In genomic region chr17:32648450-32648849, GRCh38 we compare ENCODE assay signal across 23 cellular contexts.
DNase-seq lines count a peak whose midpoint lies in the region; ATAC-seq, FAIRE-seq and TF ChIP-seq lines count a peak whose summit lies in the region.
"Had no signal": no experiment of that assay in that cellular context is flagged by ENCODE, and none has a peak within 500 bp of the region (broad histone marks: within the 10 kb centered on the region; RNA-seq: fewer than 3 reads in every experiment).

No MANE protein-coding gene starts in this region.

- POLR2A ChIA-PET in K562 (lab: Yijun Ruan, JAX): no interaction called here

- H3K27ac ChIP-seq in K562 (ENCODE audit: extremely low read depth, low read depth, low read length): no peak overlapping the region
- no peak overlapping the region for H3K27ac ChIP-seq in MM.1S (ENCODE audit: low read length)
- H3K27ac ChIP-seq: A549; BLaER1 treated with 17β-estradiol and CSF1 and Interleukin-3, amounts not matched to agents 10 nM and 100 nM had no signal

- intact Hi-C loops in K562 (cut with micrococcal nuclease): no loop called here

- H2AFZ ChIP-seq in K562 (ENCODE audit: low read depth, low read length) (no peak overlapping the region), MM.1S (ENCODE audit: low read length) (no peak overlapping the region)

- TF ChIP-seq POLR2A in K562 (conservative IDR thresholded peaks at IDR 0.05): no peak

- in situ Hi-C loops in K562 (cut with MboI): no loop called here

- H3K27me3 ChIP-seq in K562 (ENCODE audit: control insufficient read depth in 2 of 2, insufficient read depth in 2 of 2, low read length in 2 of 2) (no peaks in the 10 kb centered on the region), MM.1S (replicated peaks; ENCODE audit: insufficient read depth, low read length) (no peaks in the 10 kb centered on the region)
- H3K27me3 ChIP-seq: BE2C; BLaER1 treated with 17β-estradiol and CSF1 and Interleukin-3, amounts not matched to agents 10 nM and 100 nM had no signal

- H3K79me2 ChIP-seq in K562 (ENCODE audit: control insufficient read depth, insufficient read depth, low read length): no peaks in the 10 kb centered on the region
- no peaks in the 10 kb centered on the region for H3K79me2 ChIP-seq in MM.1S (ENCODE audit: low read length)

- CTCF ChIA-PET in K562 (lab: Yijun Ruan, JAX; ENCODE audit: low intra/inter-chr PET ratio): no interaction called here

- no peak for TF ChIP-seq EP300 in K562 (IDR thresholded peaks at IDR 0.05; ENCODE audit: low read length)

- no peaks in the 10 kb centered on the region for H4K20me1 ChIP-seq in K562 (replicated peaks; ENCODE audit: control insufficient read depth, insufficient read depth, low read length)
- H4K20me1 ChIP-seq in MM.1S (ENCODE audit: insufficient read depth, low read length): no peaks in the 10 kb centered on the region
- H4K20me1 ChIP-seq: BLaER1 treated with 17β-estradiol and CSF1 and Interleukin-3, amounts not matched to agents 10 nM and 100 nM had no signal

- H3K9me3 ChIP-seq in K562 (replicated peaks; ENCODE audit: control insufficient read depth, insufficient read depth, low read depth, low read length): no peaks in the 10 kb centered on the region; the same call in 1 of the 2 replicates
- no peaks in the 10 kb centered on the region for H3K9me3 ChIP-seq in MM.1S (replicated peaks; ENCODE audit: insufficient read depth, low read length)
- H3K9me3 ChIP-seq: BE2C had no signal

- no peaks in the 10 kb centered on the region for H3K9me2 ChIP-seq in MM.1S (replicated peaks; ENCODE audit: insufficient read depth, low read length)

- TF ChIP-seq CTCF in K562 (IDR thresholded peaks at IDR 0.05 in 2 of 3, conservative IDR thresholded peaks at IDR 0.05 in 1 of 3; ENCODE audit: insufficient read depth in 2 of 3, low read depth in 1 of 3, low read length in 3 of 3) (no peak), MM.1S (IDR thresholded peaks at IDR 0.05; ENCODE audit: low read length) (no peak)

- H3K4me1 ChIP-seq in K562 (replicated peaks in 1 of 2; ENCODE audit: control insufficient read depth in 2 of 2, insufficient read depth in 2 of 2, low read length in 2 of 2): no peaks in the 10 kb centered on the region
- no peaks in the 10 kb centered on the region for H3K4me1 ChIP-seq in MM.1S (ENCODE audit: low read length)
- H3K4me1 ChIP-seq: A549; BE2C; BLaER1 treated with 17β-estradiol and CSF1 and Interleukin-3, amounts not matched to agents 10 nM and 100 nM had no signal

- no peaks in the 10 kb centered on the region for H3K9me1 ChIP-seq in K562 (ENCODE audit: control insufficient read depth, insufficient read depth, low read length)

- H3K36me3 ChIP-seq in K562 (ENCODE audit: control insufficient read depth, insufficient read depth, low read length) (peaks cover 32% of the 10 kb centered on the region), MM.1S (replicated peaks; ENCODE audit: insufficient read depth, low read length) (peaks cover 23% of the 10 kb centered on the region)
- H3K36me3 ChIP-seq: BE2C had no signal

- H3K4me3 ChIP-seq in K562 (no peak overlapping the region), MM.1S (ENCODE audit: low read length) (no peak overlapping the region)
- H3K4me3 ChIP-seq: A549; BLaER1 treated with 17β-estradiol and CSF1 and Interleukin-3, amounts not matched to agents 10 nM and 100 nM had no signal

- no peak overlapping the region for H3K9ac ChIP-seq in K562 (ENCODE audit: insufficient read depth in 1 of 2, low read depth in 2 of 2, low read length in 2 of 2)
- no peak overlapping the region for H3K9ac ChIP-seq in MM.1S (ENCODE audit: low read length)
- H3K9ac ChIP-seq: BLaER1 treated with 17β-estradiol and CSF1 and Interleukin-3, amounts not matched to agents 10 nM and 100 nM had no signal

- ATAC-seq in K562 (no peak), GM21526 (IDR thresholded peaks at IDR 0.05; ENCODE audit: low FRiP score, unreplicated experiment) (no peak), GM19397 (IDR thresholded peaks at IDR 0.05; ENCODE audit: unreplicated experiment) (no peak)
- ATAC-seq: A549 had no signal

- 64% methylated on average over 2 of the region's 2 CpGs for WGBS in K562 (ENCODE audit: insufficient coverage, low coverage, missing lambda C conversion rate)

- DNase-seq in COR-L47 (lab: John Stamatoyannopoulos, UW) (peak; percentile 3), NCI-H2227 (lab: John Stamatoyannopoulos, UW; ENCODE audit: unreplicated experiment) (peak; percentile 7), K562 (ENCODE audit: extremely low read depth in 1 of 4, low spot score in 3 of 4) (no peak), MM.1S (no peak)
- DNase-seq: 8988T; ACHN; AML-193; BE2C; Calu3; CD4-positive, alpha-beta T cell; CD8-positive, alpha-beta memory T cell; DMS153; DND-41; H7; HCEC 1CT had no signal

- no TSS peak for BruUV-seq in K562 (replicated peaks; lab: Mats Ljungman, UMichigan)

- no peak for FAIRE-seq in K562 (lab: Jason Lieb, UNC)
- FAIRE-seq: G401.6, GM12892, GM19239, H1 had no signal

- H3K4me2 ChIP-seq in K562 (ENCODE audit: insufficient read depth, low read length) (no peak overlapping the region), MM.1S (ENCODE audit: low read depth, low read length) (no peak overlapping the region)
- H3K4me2 ChIP-seq: A549; BLaER1 treated with 17β-estradiol and CSF1 and Interleukin-3, amounts not matched to agents 10 nM and 100 nM had no signal

- H3F3A ChIP-seq in MM.1S (ENCODE audit: insufficient read depth, low read length): no peaks in the 10 kb centered on the region

- TF ChIP-seq RAD21 in K562 (CRISPR knock-in tag; conservative IDR thresholded peaks at IDR 0.05 in 1 of 2, IDR thresholded peaks at IDR 0.05 in 1 of 2): no peak

TF ChIP-seq in K562, 482 proteins besides CTCF, POLR2A, EP300 and RAD21:
- TF ChIP-seq YY1 (IDR thresholded peaks at IDR 0.05; ENCODE audit: borderline replicate concordance in 1 of 3, control insufficient read depth in 1 of 3, extremely low read depth in 1 of 3, insufficient read depth in 3 of 3, insufficient read length in 1 of 3, insufficient replicate concordance in 2 of 3, low read depth in 1 of 3, low read length in 2 of 3): no peak
- TF ChIP-seq ZNF507 (tag; conservative IDR thresholded peaks at IDR 0.05): peak; percentile 65

Comparison
In these comparisons a context has a peak if more than half of its experiments do, and no peak if none do; other contexts are left out.
1. DNase-seq: peak in COR-L47 (single experiment) and NCI-H2227 (single experiment); none in K562 (0 of 4) and MM.1S (single experiment).